In genomic region chr3:9749663-9750555, GRCh38 we compare ENCODE assay signal across 1 cellular context.
TF ChIP-seq lines count a peak whose summit lies in the region.

TSS of gene OGG1 (plus strand) at chr3:9749952. CDS start at chr3:9750287, 335 bp downstream.

TF ChIP-seq in HepG2, 621 proteins besides CTCF, POLR2A, EP300 and RAD21 (continued from another document and continues in another):
- TF ChIP-seq RFXANK (CRISPR knock-in tag; IDR thresholded peaks at IDR 0.05) (no peak), JARID2 (CRISPR knock-in tag; IDR thresholded peaks at IDR 0.05; ENCODE audit: insufficient replicate concordance) (no peak), TAF15 (IDR thresholded peaks at IDR 0.05; ENCODE audit: low read depth, low read length, poor library complexity, severe bottlenecking) (no peak), ZNF850 (CRISPR knock-in tag; conservative IDR thresholded peaks at IDR 0.05) (no peak), SMAD1 (CRISPR knock-in tag; IDR thresholded peaks at IDR 0.05; ENCODE audit: borderline replicate concordance, low read depth) (no peak; the same call in 1 of the 2 replicates), MBNL3 (CRISPR knock-in tag; conservative IDR thresholded peaks at IDR 0.05) (no peak), CREB3 (CRISPR knock-in tag; IDR thresholded peaks at IDR 0.05) (0 out of 2 replicates have a peak, but pooled peaks have one; percentile 32), PLSCR1 (CRISPR knock-in tag; IDR thresholded peaks at IDR 0.05; ENCODE audit: borderline replicate concordance) (no peak), ZBED4 (CRISPR knock-in tag; IDR thresholded peaks at IDR 0.05; ENCODE audit: borderline replicate concordance) (no peak; the same call in 1 of the 2 replicates), ZNF891 (CRISPR knock-in tag; IDR thresholded peaks at IDR 0.05) (no peak), IRF1 (CRISPR knock-in tag; IDR thresholded peaks at IDR 0.05; ENCODE audit: low read depth) (no peak), HNF1B (CRISPR knock-in tag; IDR thresholded peaks at IDR 0.05) (peak; percentile 65), HES4 (CRISPR knock-in tag; IDR thresholded peaks at IDR 0.05; ENCODE audit: borderline replicate concordance) (0 out of 2 replicates have a peak, but pooled peaks have one; percentile 36), KLF12 (CRISPR knock-in tag; IDR thresholded peaks at IDR 0.05; ENCODE audit: borderline replicate concordance) (peak; percentile 56; the same call in 1 of the 2 replicates), ELF1 (CRISPR knock-in tag; IDR thresholded peaks at IDR 0.05) (peak; percentile 89), MBD4 (IDR thresholded peaks at IDR 0.05; ENCODE audit: borderline replicate concordance, low read length) (no peak), HIVEP1 (CRISPR knock-in tag; IDR thresholded peaks at IDR 0.05) (0 out of 2 replicates have a peak, but pooled peaks have one; percentile 37), ZNF382 (CRISPR knock-in tag; IDR thresholded peaks at IDR 0.05; ENCODE audit: borderline replicate concordance) (no peak), NFATC3 (CRISPR knock-in tag; IDR thresholded peaks at IDR 0.05) (no peak), ZNF644 (CRISPR knock-in tag; IDR thresholded peaks at IDR 0.05; ENCODE audit: low read depth) (no peak), PHF8 (CRISPR knock-in tag; IDR thresholded peaks at IDR 0.05) (peak; percentile 74), ZSCAN12 (CRISPR knock-in tag; IDR thresholded peaks at IDR 0.05) (no peak), ZBTB37 (CRISPR knock-in tag; IDR thresholded peaks at IDR 0.05) (peak; percentile 87; the same call in 1 of the 2 replicates), MXD3 (CRISPR knock-in tag; IDR thresholded peaks at IDR 0.05) (no peak), MTF1 (CRISPR knock-in tag; IDR thresholded peaks at IDR 0.05) (no peak), NFIC (IDR thresholded peaks at IDR 0.05; ENCODE audit: low read length) (no peak), XRCC5 (optimal IDR thresholded peaks at IDR 0.05; ENCODE audit: low read length) (no peak), DMAP1 (CRISPR knock-in tag; IDR thresholded peaks at IDR 0.05) (peak; percentile 62), BCL3 (CRISPR knock-in tag; IDR thresholded peaks at IDR 0.05) (no peak), ZNF282 (IDR thresholded peaks at IDR 0.05; ENCODE audit: partially characterized antibody) (no peak), HCFC1 (IDR thresholded peaks at IDR 0.05; ENCODE audit: low read depth, low read length) (no peak), AGO2 (optimal IDR thresholded peaks at IDR 0.05; ENCODE audit: low read depth, low read length) (peak; percentile 80), POLR2AphosphoS2 (IDR thresholded peaks at IDR 0.05; ENCODE audit: low read depth, low read length) (no peak), KDM2A (CRISPR knock-in tag; IDR thresholded peaks at IDR 0.05; ENCODE audit: borderline replicate concordance, low read depth) (peak; percentile 80), ZNF770 (CRISPR knock-in tag; IDR thresholded peaks at IDR 0.05) (peak; percentile 91), ZUFSP (CRISPR knock-in tag; IDR thresholded peaks at IDR 0.05; ENCODE audit: borderline replicate concordance) (no peak), HNRNPL (IDR thresholded peaks at IDR 0.05; ENCODE audit: low read depth, low read length) (peak; percentile 97), YEATS4 (CRISPR knock-in tag; IDR thresholded peaks at IDR 0.05; ENCODE audit: borderline replicate concordance) (peak; percentile 86; the same call in 1 of the 2 replicates), BRCA1 (CRISPR knock-in tag; IDR thresholded peaks at IDR 0.05) (no peak), MATR3 (CRISPR knock-in tag; IDR thresholded peaks at IDR 0.05) (no peak), ADNP (CRISPR knock-in tag; IDR thresholded peaks at IDR 0.05) (no peak), ZNF101 (CRISPR knock-in tag; IDR thresholded peaks at IDR 0.05; ENCODE audit: borderline replicate concordance, low read depth) (no peak), ZNF225 (CRISPR knock-in tag; IDR thresholded peaks at IDR 0.05) (peak; percentile 62; the same call in 1 of the 2 replicates), AFF4 (CRISPR knock-in tag; IDR thresholded peaks at IDR 0.05) (no peak), NFIB (CRISPR knock-in tag; IDR thresholded peaks at IDR 0.05; ENCODE audit: borderline replicate concordance) (no peak), NR2F6 (IDR thresholded peaks at IDR 0.05) (no peak), NR2F6 (CRISPR knock-in tag; IDR thresholded peaks at IDR 0.05) (no peak; the same call in 1 of the 2 replicates)
